ENCODE assay signal across 1 cellular context in genomic region chr10:24850726-24851300, GRCh38.
TF ChIP-seq lines count a peak whose summit lies in the region.

No MANE protein-coding gene starts in this region.

TF ChIP-seq in HEK293, 187 proteins besides CTCF, POLR2A, EP300 and RAD21 (continued from another document):
- no peak for TF ChIP-seq TSHZ1 (tag by site-specific recombination; IDR thresholded peaks at IDR 0.05; ENCODE audit: borderline replicate concordance)
- TF ChIP-seq ZIC2 (tag by site-specific recombination; IDR thresholded peaks at IDR 0.05), result 0 out of 2 replicates have a peak, but pooled peaks have one; percentile 45
- TF ChIP-seq ZNF311 (tag by site-specific recombination; IDR thresholded peaks at IDR 0.05; ENCODE audit: borderline replicate concordance), result no peak
- no peak for TF ChIP-seq ZNF223 (tag by site-specific recombination; IDR thresholded peaks at IDR 0.05)
